Comparison of ENCODE assay signal across 8 cellular contexts in the genomic region with DNA sequence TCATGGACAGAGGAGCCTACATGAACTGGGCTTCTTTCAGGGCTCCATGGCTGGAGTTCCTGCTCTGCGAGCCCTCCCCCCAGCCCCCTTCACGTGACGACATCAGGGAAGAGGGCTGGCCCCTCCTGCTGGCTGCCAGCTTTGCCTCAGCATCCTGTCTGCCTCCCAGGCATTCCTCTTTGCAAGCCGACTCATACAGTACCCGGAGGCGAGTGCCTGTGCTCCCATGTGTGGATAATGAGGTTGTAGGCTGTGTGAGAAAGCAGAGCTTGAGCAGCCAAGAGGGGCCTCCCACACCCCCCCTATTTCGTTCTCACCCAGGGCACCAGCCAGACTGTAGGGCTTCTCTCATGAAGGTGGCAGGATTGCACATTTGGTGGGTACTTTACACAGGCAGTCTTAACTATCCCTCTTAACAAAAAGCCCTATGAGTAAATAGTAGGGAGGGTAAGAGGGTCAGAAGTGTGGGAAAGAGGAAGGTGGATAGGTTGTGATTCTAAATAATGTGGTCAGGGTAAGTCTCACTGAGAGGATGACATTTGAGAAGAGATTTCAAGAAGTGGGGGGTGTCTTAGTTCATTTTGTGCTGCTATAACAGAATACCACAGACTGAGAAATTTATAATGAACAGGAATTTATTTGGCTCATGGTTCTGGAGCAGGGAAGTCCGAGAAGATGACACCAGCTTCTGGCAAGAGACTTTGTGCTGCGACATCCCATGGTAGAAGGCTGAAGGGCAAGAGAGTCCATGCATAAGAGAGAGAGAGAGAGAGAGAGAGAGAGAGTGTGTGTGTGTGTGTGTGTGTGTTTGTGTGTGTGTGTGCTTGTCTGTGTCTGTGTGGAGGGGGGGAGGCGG.
A peak's percentile ranks its signal among the peaks of the same experiment; 100 is the strongest.
DNase-seq lines count a peak whose midpoint lies in the region; ATAC-seq and TF ChIP-seq lines count a peak whose summit lies in the region.

No MANE protein-coding gene starts in this region.

- no peaks in the 10 kb centered on the region for H3K36me3 Mint-ChIP-seq in HFFc6 (ENCODE audit: low read depth)

- DNase-seq in AG08396 (ENCODE audit: low spot score) = peak; percentile 73
- DNase-seq in HFFc6 = peak; percentile 92
- peak in 36 of 58 donors; percentile 4 to 59 (median 24) for DNase-seq in anterior cingulate cortex (lab: John Stamatoyannopoulos, UW)
- peak; percentile 88 for DNase-seq in iris pigment epithelial cell (ENCODE audit: low read depth)
- DNase-seq in activated T-cell treated with anti-CD3 and anti-CD28 coated beads, Interleukin-2, amount 50 U/mL, for 48 hours = no peak

- H3K4me3 Mint-ChIP-seq in HFFc6 = no peak overlapping the region

- no peaks in the 10 kb centered on the region; the same call in 1 of the 2 replicates for H3K4me1 Mint-ChIP-seq in HFFc6 (ENCODE audit: low read depth)

- ATAC-seq in GM21619 (IDR thresholded peaks at IDR 0.05; ENCODE audit: unreplicated experiment) (no peak), HG03159 (IDR thresholded peaks at IDR 0.05; ENCODE audit: unreplicated experiment) (no peak), HG02885 (IDR thresholded peaks at IDR 0.05; ENCODE audit: poor library complexity, unreplicated experiment) (no peak)

- H3K27ac Mint-ChIP-seq in HFFc6 = no peak overlapping the region

- no peak; the same call in 1 of the 2 replicates for TF ChIP-seq CTCF in HFFc6 (IDR thresholded peaks at IDR 0.05)

- no peaks in the 10 kb centered on the region for H3K9me3 Mint-ChIP-seq in HFFc6

- no peaks in the 10 kb centered on the region for H3K27me3 Mint-ChIP-seq in HFFc6 (ENCODE audit: insufficient read depth)

Comparison
In these comparisons a context has a peak if more than half of its experiments do, and no peak if none do; other contexts are left out.
1. DNase-seq: peak in AG08396 (single experiment), HFFc6 (single experiment), anterior cingulate cortex (36 of 58) and iris pigment epithelial cell (single experiment); none in activated T-cell treated with anti-CD3 and anti-CD28 coated beads, Interleukin-2, amount 50 U/mL, for 48 hours (0 of 2).